ENCODE assay signal across 1 cellular context in the genomic region with DNA sequence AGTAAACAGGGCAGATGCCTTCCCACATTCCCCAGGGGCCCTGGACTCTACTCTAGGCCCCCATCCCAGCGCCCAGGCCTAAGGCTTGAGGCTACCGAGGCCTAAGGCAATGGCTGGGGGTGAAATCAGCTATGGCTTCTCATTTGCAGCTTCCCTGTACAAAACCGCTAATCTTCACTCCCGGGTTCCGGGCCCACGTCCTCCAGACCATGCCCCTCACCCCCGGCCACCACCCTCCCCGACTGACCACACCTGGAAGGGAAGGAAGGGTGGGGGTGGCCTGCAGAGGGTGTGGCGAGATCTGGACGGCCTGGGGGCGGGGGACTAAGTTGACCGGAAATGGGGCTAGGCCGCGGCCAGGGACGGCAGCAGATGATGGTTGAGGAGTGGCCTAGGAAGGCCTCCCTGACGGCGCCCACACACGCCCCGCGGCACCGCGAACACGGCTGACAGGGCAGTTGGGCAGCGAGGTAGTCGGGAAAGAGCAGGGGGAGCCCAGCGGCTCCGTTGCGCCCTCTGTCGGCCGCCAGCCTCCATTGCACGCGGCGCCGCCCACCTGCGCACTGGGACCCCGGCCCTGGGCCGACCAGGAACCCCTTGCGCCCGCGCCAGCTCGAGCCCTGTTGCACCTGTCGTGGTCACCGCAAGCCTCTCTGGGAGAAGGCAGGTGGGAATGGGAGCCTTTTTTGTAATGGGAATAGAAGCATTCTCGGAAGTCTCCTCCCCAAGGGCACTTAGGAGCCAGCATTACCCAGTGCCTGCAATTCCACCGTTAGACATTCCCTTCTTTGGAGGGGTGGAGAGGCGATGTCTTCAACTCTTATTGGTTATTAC.
TF ChIP-seq lines count a peak whose summit lies in the region.

No MANE protein-coding gene starts in this region.

TF ChIP-seq in K562, 482 proteins besides CTCF, POLR2A, EP300 and RAD21 (continued from another document and continues in another):
- TF ChIP-seq, protein P1, sequence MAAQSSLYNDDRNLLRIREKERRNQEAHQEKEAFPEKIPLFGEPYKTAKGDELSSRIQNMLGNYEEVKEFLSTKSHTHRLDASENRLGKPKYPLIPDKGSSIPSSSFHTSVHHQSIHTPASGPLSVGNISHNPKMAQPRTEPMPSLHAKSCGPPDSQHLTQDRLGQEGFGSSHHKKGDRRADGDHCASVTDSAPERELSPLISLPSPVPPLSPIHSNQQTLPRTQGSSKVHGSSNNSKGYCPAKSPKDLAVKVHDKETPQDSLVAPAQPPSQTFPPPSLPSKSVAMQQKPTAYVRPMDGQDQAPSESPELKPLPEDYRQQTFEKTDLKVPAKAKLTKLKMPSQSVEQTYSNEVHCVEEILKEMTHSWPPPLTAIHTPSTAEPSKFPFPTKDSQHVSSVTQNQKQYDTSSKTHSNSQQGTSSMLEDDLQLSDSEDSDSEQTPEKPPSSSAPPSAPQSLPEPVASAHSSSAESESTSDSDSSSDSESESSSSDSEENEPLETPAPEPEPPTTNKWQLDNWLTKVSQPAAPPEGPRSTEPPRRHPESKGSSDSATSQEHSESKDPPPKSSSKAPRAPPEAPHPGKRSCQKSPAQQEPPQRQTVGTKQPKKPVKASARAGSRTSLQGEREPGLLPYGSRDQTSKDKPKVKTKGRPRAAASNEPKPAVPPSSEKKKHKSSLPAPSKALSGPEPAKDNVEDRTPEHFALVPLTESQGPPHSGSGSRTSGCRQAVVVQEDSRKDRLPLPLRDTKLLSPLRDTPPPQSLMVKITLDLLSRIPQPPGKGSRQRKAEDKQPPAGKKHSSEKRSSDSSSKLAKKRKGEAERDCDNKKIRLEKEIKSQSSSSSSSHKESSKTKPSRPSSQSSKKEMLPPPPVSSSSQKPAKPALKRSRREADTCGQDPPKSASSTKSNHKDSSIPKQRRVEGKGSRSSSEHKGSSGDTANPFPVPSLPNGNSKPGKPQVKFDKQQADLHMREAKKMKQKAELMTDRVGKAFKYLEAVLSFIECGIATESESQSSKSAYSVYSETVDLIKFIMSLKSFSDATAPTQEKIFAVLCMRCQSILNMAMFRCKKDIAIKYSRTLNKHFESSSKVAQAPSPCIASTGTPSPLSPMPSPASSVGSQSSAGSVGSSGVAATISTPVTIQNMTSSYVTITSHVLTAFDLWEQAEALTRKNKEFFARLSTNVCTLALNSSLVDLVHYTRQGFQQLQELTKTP (IDR thresholded peaks at IDR 0.05; ENCODE audit: low read depth in 1 of 2, partially characterized antibody in 2 of 2), result no peak
- TF ChIP-seq ZNF212 (CRISPR knock-in tag; IDR thresholded peaks at IDR 0.05), result no peak
- TF ChIP-seq BRF1 (IDR thresholded peaks at IDR 0.05; ENCODE audit: borderline replicate concordance, extremely low read depth, insufficient read length), result no peak
- TF ChIP-seq PCBP1 (IDR thresholded peaks at IDR 0.05; ENCODE audit: low read depth, low read length, poor library complexity, severe bottlenecking), result no peak
- TF ChIP-seq ZNF133 (CRISPR knock-in tag; IDR thresholded peaks at IDR 0.05), result no peak
- TF ChIP-seq ZNF134 (CRISPR knock-in tag; conservative IDR thresholded peaks at IDR 0.05), result peak; percentile 36; the same call in 1 of the 2 replicates
- TF ChIP-seq ZNF707 (CRISPR knock-in tag; conservative IDR thresholded peaks at IDR 0.05), result no peak
- TF ChIP-seq COPS2 (conservative IDR thresholded peaks at IDR 0.05), result no peak
- TF ChIP-seq RFX1 (IDR thresholded peaks at IDR 0.05), result no peak
- 0 out of 2 replicates have a peak, but pooled peaks have one; percentile 34 for TF ChIP-seq ZKSCAN1 (IDR thresholded peaks at IDR 0.05; ENCODE audit: low read depth, low read length)
- no peak for TF ChIP-seq MXI1 (IDR thresholded peaks at IDR 0.05; ENCODE audit: low read depth, low read length)
- TF ChIP-seq EWSR1 (IDR thresholded peaks at IDR 0.05; ENCODE audit: borderline replicate concordance, low read depth, partially characterized antibody), result no peak
- 0 out of 2 replicates have a peak, but pooled peaks have one; percentile 12 for TF ChIP-seq SPI1 (IDR thresholded peaks at IDR 0.05; ENCODE audit: borderline replicate concordance, low read depth, low read length)
- TF ChIP-seq, protein P2, sequence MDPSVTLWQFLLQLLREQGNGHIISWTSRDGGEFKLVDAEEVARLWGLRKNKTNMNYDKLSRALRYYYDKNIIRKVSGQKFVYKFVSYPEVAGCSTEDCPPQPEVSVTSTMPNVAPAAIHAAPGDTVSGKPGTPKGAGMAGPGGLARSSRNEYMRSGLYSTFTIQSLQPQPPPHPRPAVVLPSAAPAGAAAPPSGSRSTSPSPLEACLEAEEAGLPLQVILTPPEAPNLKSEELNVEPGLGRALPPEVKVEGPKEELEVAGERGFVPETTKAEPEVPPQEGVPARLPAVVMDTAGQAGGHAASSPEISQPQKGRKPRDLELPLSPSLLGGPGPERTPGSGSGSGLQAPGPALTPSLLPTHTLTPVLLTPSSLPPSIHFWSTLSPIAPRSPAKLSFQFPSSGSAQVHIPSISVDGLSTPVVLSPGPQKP (CRISPR knock-in tag; IDR thresholded peaks at IDR 0.05), result no peak
- no peak for TF ChIP-seq ETV6 (IDR thresholded peaks at IDR 0.05; ENCODE audit: borderline replicate concordance in 1 of 2, low read depth in 2 of 2, low read length in 1 of 2)
- no peak for TF ChIP-seq ETV6 (CRISPR knock-in tag; IDR thresholded peaks at IDR 0.05; ENCODE audit: borderline replicate concordance)
- TF ChIP-seq DMBX1 (CRISPR knock-in tag; IDR thresholded peaks at IDR 0.05; ENCODE audit: borderline replicate concordance), result no peak
- TF ChIP-seq NFXL1 (CRISPR knock-in tag; IDR thresholded peaks at IDR 0.05), result no peak
- peak; percentile 91 for TF ChIP-seq KLF13 (tag; IDR thresholded peaks at IDR 0.05; ENCODE audit: borderline replicate concordance, low read depth)
- no peak for TF ChIP-seq HDAC6 (IDR thresholded peaks at IDR 0.05; ENCODE audit: low read depth, low read length)
- TF ChIP-seq ZBTB17 (CRISPR knock-in tag; IDR thresholded peaks at IDR 0.05), result peak; percentile 65
- TF ChIP-seq RFX7 (CRISPR knock-in tag; IDR thresholded peaks at IDR 0.05), result no peak
- no peak for TF ChIP-seq NFATC3 (IDR thresholded peaks at IDR 0.05)
- TF ChIP-seq, protein P3, sequence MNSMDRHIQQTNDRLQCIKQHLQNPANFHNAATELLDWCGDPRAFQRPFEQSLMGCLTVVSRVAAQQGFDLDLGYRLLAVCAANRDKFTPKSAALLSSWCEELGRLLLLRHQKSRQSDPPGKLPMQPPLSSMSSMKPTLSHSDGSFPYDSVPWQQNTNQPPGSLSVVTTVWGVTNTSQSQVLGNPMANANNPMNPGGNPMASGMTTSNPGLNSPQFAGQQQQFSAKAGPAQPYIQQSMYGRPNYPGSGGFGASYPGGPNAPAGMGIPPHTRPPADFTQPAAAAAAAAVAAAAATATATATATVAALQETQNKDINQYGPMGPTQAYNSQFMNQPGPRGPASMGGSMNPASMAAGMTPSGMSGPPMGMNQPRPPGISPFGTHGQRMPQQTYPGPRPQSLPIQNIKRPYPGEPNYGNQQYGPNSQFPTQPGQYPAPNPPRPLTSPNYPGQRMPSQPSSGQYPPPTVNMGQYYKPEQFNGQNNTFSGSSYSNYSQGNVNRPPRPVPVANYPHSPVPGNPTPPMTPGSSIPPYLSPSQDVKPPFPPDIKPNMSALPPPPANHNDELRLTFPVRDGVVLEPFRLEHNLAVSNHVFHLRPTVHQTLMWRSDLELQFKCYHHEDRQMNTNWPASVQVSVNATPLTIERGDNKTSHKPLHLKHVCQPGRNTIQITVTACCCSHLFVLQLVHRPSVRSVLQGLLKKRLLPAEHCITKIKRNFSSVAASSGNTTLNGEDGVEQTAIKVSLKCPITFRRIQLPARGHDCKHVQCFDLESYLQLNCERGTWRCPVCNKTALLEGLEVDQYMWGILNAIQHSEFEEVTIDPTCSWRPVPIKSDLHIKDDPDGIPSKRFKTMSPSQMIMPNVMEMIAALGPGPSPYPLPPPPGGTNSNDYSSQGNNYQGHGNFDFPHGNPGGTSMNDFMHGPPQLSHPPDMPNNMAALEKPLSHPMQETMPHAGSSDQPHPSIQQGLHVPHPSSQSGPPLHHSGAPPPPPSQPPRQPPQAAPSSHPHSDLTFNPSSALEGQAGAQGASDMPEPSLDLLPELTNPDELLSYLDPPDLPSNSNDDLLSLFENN (IDR thresholded peaks at IDR 0.05; ENCODE audit: low read depth in 2 of 2, low read length in 2 of 2), result no peak
- no peak for TF ChIP-seq ZNF778 (CRISPR knock-in tag; IDR thresholded peaks at IDR 0.05)
- TF ChIP-seq, protein P4, sequence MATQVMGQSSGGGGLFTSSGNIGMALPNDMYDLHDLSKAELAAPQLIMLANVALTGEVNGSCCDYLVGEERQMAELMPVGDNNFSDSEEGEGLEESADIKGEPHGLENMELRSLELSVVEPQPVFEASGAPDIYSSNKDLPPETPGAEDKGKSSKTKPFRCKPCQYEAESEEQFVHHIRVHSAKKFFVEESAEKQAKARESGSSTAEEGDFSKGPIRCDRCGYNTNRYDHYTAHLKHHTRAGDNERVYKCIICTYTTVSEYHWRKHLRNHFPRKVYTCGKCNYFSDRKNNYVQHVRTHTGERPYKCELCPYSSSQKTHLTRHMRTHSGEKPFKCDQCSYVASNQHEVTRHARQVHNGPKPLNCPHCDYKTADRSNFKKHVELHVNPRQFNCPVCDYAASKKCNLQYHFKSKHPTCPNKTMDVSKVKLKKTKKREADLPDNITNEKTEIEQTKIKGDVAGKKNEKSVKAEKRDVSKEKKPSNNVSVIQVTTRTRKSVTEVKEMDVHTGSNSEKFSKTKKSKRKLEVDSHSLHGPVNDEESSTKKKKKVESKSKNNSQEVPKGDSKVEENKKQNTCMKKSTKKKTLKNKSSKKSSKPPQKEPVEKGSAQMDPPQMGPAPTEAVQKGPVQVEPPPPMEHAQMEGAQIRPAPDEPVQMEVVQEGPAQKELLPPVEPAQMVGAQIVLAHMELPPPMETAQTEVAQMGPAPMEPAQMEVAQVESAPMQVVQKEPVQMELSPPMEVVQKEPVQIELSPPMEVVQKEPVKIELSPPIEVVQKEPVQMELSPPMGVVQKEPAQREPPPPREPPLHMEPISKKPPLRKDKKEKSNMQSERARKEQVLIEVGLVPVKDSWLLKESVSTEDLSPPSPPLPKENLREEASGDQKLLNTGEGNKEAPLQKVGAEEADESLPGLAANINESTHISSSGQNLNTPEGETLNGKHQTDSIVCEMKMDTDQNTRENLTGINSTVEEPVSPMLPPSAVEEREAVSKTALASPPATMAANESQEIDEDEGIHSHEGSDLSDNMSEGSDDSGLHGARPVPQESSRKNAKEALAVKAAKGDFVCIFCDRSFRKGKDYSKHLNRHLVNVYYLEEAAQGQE (CRISPR knock-in tag; IDR thresholded peaks at IDR 0.05; ENCODE audit: low read depth), result no peak
- no peak for TF ChIP-seq KLF10 (CRISPR knock-in tag; IDR thresholded peaks at IDR 0.05)
- TF ChIP-seq SMC3 (conservative IDR thresholded peaks at IDR 0.05; ENCODE audit: insufficient read depth, low read depth, low read length), result peak; percentile 78
- TF ChIP-seq, protein P5, sequence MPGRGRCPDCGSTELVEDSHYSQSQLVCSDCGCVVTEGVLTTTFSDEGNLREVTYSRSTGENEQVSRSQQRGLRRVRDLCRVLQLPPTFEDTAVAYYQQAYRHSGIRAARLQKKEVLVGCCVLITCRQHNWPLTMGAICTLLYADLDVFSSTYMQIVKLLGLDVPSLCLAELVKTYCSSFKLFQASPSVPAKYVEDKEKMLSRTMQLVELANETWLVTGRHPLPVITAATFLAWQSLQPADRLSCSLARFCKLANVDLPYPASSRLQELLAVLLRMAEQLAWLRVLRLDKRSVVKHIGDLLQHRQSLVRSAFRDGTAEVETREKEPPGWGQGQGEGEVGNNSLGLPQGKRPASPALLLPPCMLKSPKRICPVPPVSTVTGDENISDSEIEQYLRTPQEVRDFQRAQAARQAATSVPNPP (IDR thresholded peaks at IDR 0.05; ENCODE audit: borderline replicate concordance, insufficient read depth, insufficient read length), result no peak
- no peak for TF ChIP-seq ZC3H4 (CRISPR knock-in tag; IDR thresholded peaks at IDR 0.05; ENCODE audit: borderline replicate concordance)
- peak; percentile 64 for TF ChIP-seq FIP1L1 (IDR thresholded peaks at IDR 0.05; ENCODE audit: low read depth, low read length, poor library complexity, severe bottlenecking)
- no peak for TF ChIP-seq SETDB1 (IDR thresholded peaks at IDR 0.05; ENCODE audit: low read length)
- TF ChIP-seq ZNF253 (CRISPR knock-in tag; conservative IDR thresholded peaks at IDR 0.05), result no peak
- TF ChIP-seq ZZZ3 (IDR thresholded peaks at IDR 0.05), result no peak
- TF ChIP-seq ZNF695 (CRISPR knock-in tag; IDR thresholded peaks at IDR 0.05), result no peak
- TF ChIP-seq, protein P6, sequence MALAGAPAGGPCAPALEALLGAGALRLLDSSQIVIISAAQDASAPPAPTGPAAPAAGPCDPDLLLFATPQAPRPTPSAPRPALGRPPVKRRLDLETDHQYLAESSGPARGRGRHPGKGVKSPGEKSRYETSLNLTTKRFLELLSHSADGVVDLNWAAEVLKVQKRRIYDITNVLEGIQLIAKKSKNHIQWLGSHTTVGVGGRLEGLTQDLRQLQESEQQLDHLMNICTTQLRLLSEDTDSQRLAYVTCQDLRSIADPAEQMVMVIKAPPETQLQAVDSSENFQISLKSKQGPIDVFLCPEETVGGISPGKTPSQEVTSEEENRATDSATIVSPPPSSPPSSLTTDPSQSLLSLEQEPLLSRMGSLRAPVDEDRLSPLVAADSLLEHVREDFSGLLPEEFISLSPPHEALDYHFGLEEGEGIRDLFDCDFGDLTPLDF (CRISPR knock-in tag; IDR thresholded peaks at IDR 0.05), result no peak
- no peak for TF ChIP-seq RBM14 (IDR thresholded peaks at IDR 0.05; ENCODE audit: borderline replicate concordance, insufficient read depth, low read depth, low read length)
- no peak for TF ChIP-seq POLR2AphosphoS5 (IDR thresholded peaks at IDR 0.05; ENCODE audit: control insufficient read depth, insufficient read depth, low read depth, low read length)
- no peak for TF ChIP-seq RFX5 (IDR thresholded peaks at IDR 0.05; ENCODE audit: low read depth, low read length)
- TF ChIP-seq SMARCE1 (IDR thresholded peaks at IDR 0.05), result 0 out of 2 replicates have a peak, but pooled peaks have one; percentile 14
- TF ChIP-seq RBM25 (IDR thresholded peaks at IDR 0.05; ENCODE audit: low read depth, low read length, severe bottlenecking), result no peak
- TF ChIP-seq TCF7L2 (IDR thresholded peaks at IDR 0.05; ENCODE audit: low read depth, low read length), result no peak
